In genomic region chr5:149749481-149750365, GRCh38 we compare ENCODE assay signal across 14 cellular contexts. TPM values are rescaled to one million over a fixed set of nuclear protein-coding genes. Genes with fewer than 3 reads are reported as not detected.
DNase-seq lines count a peak whose midpoint lies in the region; ATAC-seq, FAIRE-seq and TF ChIP-seq lines count a peak whose summit lies in the region.
"Had no signal": no experiment of that assay in that cellular context is flagged by ENCODE, and none has a peak within 500 bp of the region (broad histone marks: within the 10 kb centered on the region; RNA-seq: fewer than 3 reads in every experiment).

No MANE protein-coding gene starts in this region.

- FAIRE-seq in kidney (lab: Jason Lieb, UNC): no peak
- FAIRE-seq: pancreas, urothelium cell line had no signal

- no peaks in the 10 kb centered on the region for H3K27me3 ChIP-seq in ACC112 (ENCODE audit: insufficient read depth, low read length)
- H3K27me3 ChIP-seq in Karpas-422 (ENCODE audit: low read length): no peaks in the 10 kb centered on the region
- H3K27me3 ChIP-seq in liver (ENCODE audit: control insufficient read depth in 4 of 4, insufficient read depth in 4 of 4, low read length in 3 of 4): no peaks in the 10 kb centered on the region
- H3K27me3 ChIP-seq: BLaER1 treated with 17β-estradiol and CSF1 and Interleukin-3, amounts not matched to agents 10 nM and 100 nM; pancreas; SJCRH30 had no signal

- intact Hi-C loops in kidney (cut with DNase I): no loop called here

- TF ChIP-seq RAD21 in liver (IDR thresholded peaks at IDR 0.05): no peak

- no peaks in the 10 kb centered on the region for H3K36me3 ChIP-seq in ACC112 (ENCODE audit: insufficient read depth, low read length)
- no peaks in the 10 kb centered on the region for H3K36me3 ChIP-seq in Karpas-422 (ENCODE audit: insufficient read depth, low read length)
- H3K36me3 ChIP-seq in liver (ENCODE audit: control insufficient read depth in 4 of 4, insufficient read depth in 3 of 4, low read depth in 1 of 4, low read length in 3 of 4): no peaks in the 10 kb centered on the region
- H3K36me3 ChIP-seq in kidney (ENCODE audit: control insufficient read depth in 1 of 2, insufficient read depth in 2 of 2, low read length in 2 of 2): no peaks in the 10 kb centered on the region
- H3K36me3 ChIP-seq: pancreas, SJCRH30 had no signal

- WGBS in liver: 45% methylated on average over 8 of the region's 8 CpGs

- H3K27ac ChIP-seq in ACC112 (ENCODE audit: low read depth, low read length) (peak overlapping the region; percentile 39; the same call in 1 of the 2 replicates), Karpas-422 (ENCODE audit: low read length) (peak overlapping the region; percentile 36; the same call in 1 of the 2 replicates), liver (ENCODE audit: low read depth in 1 of 2, low read length in 2 of 2) (peak overlapping the region in 1 of 2 donors; percentile 46), kidney (ENCODE audit: low read depth in 2 of 2, low read length in 2 of 2) (no peak overlapping the region)
- H3K27ac ChIP-seq: pancreas, SJCRH30 had no signal

- H3K4me3 ChIP-seq in ACC112 (ENCODE audit: low read depth, low read length) (no peak overlapping the region), Karpas-422 (ENCODE audit: low read length) (no peak overlapping the region), liver (ENCODE audit: low read depth in 1 of 3, low read length in 3 of 3) (no peak overlapping the region), kidney (ENCODE audit: low read length in 2 of 2) (no peak overlapping the region)
- H3K4me3 ChIP-seq: BLaER1 treated with 17β-estradiol and CSF1 and Interleukin-3, amounts not matched to agents 10 nM and 100 nM; pancreas; SJCRH30 had no signal

- peaks cover 29% of the 10 kb centered on the region for H4K20me1 ChIP-seq in Karpas-422 (ENCODE audit: insufficient read depth, low read depth, low read length)

- ATAC-seq in HG02678 (IDR thresholded peaks at IDR 0.05; ENCODE audit: unreplicated experiment) (no peak), GM21737 (IDR thresholded peaks at IDR 0.05; ENCODE audit: unreplicated experiment) (no peak), GM19397 (IDR thresholded peaks at IDR 0.05; ENCODE audit: unreplicated experiment) (no peak)

- peaks cover 19% of the 10 kb centered on the region for H3K4me1 ChIP-seq in ACC112 (ENCODE audit: control insufficient read depth, insufficient read depth, low read length, unreplicated experiment)
- peaks cover 74% of the 10 kb centered on the region for H3K4me1 ChIP-seq in Karpas-422 (ENCODE audit: low read length)
- H3K4me1 ChIP-seq in liver (ENCODE audit: control insufficient read depth in 4 of 4, insufficient read depth in 4 of 4, low read length in 3 of 4): peaks cover 15 to 31% (median 18%) of the 10 kb centered on the region in 4 donors
- peaks cover 4 to 14% of the 10 kb centered on the region in 2 donors for H3K4me1 ChIP-seq in kidney (ENCODE audit: control insufficient read depth in 1 of 2, insufficient read depth in 1 of 2, low read depth in 1 of 2, low read length in 2 of 2)
- H3K4me1 ChIP-seq: pancreas had no signal

- TF ChIP-seq CTCF in liver (IDR thresholded peaks at IDR 0.05; ENCODE audit: low read depth, low read length, missing input control) (no peak), kidney (IDR thresholded peaks at IDR 0.05; ENCODE audit: borderline replicate concordance, extremely low read depth, insufficient read depth) (no peak)

- no peak overlapping the region for H3K4me2 ChIP-seq in Karpas-422 (ENCODE audit: low read depth, low read length, poor library complexity, severe bottlenecking)

- H3K9ac ChIP-seq in Karpas-422 (ENCODE audit: low read length) (no peak overlapping the region), liver (ENCODE audit: low read depth in 1 of 2, low read length in 2 of 2) (no peak overlapping the region), kidney (ENCODE audit: low read length in 2 of 2) (no peak overlapping the region)
- H3K9ac ChIP-seq: BLaER1 treated with 17β-estradiol and CSF1 and Interleukin-3, amounts not matched to agents 10 nM and 100 nM had no signal

- no peaks in the 10 kb centered on the region for H3K9me2 ChIP-seq in Karpas-422 (replicated peaks; ENCODE audit: insufficient read depth, low read length)

- H3K9me3 ChIP-seq in Karpas-422 (ENCODE audit: low read length) (no peaks in the 10 kb centered on the region), liver (ENCODE audit: control insufficient read depth in 4 of 4, low read length in 3 of 4) (no peaks in the 10 kb centered on the region), kidney (ENCODE audit: control insufficient read depth in 1 of 2, low read length in 2 of 2) (no peaks in the 10 kb centered on the region)
- H3K9me3 ChIP-seq: BLaER1 treated with 17β-estradiol and CSF1 and Interleukin-3, amounts not matched to agents 10 nM and 100 nM; pancreas; SJCRH30 had no signal

- DNase-seq in Karpas-422 (no peak), amniotic epithelial cell (ENCODE audit: low read depth) (peak; percentile 85), kidney (no peak)
- DNase-seq: activated CD4-positive, alpha-beta T cell treated with anti-CD3 and anti-CD28 coated beads, Interleukin-2, amount 50 U/mL, for 1 hour; activated naive CD8-positive, alpha-beta T cell treated with anti-CD3 and anti-CD28 coated beads, Interleukin-2, amount 10 ng/mL, durations not matched to agents 7 days and 5 days; pancreas had no signal

- no peaks in the 10 kb centered on the region for H3K79me2 ChIP-seq in ACC112 (ENCODE audit: control insufficient read depth, insufficient read depth, low read length, unreplicated experiment)
- H3K79me2 ChIP-seq in Karpas-422 (ENCODE audit: low read length): peaks cover 98% of the 10 kb centered on the region

- no peak overlapping the region for H2AFZ ChIP-seq in ACC112 (ENCODE audit: low read length, unreplicated experiment)
- no peak overlapping the region for H2AFZ ChIP-seq in Karpas-422 (ENCODE audit: low read length)

TF ChIP-seq in liver, 16 proteins besides CTCF, POLR2A, EP300 and RAD21 (continues in another document):
- TF ChIP-seq EGR1 (IDR thresholded peaks at IDR 0.05; ENCODE audit: low read depth in 2 of 2): peak in 1 of 2 donors; percentile 34
- no peak for TF ChIP-seq HNF4G (IDR thresholded peaks at IDR 0.05)
- no peak for TF ChIP-seq ATF3 (IDR thresholded peaks at IDR 0.05)
- TF ChIP-seq ZBTB33 (IDR thresholded peaks at IDR 0.05): no peak
- peak in 1 of 2 donors; percentile 50 for TF ChIP-seq JUND (IDR thresholded peaks at IDR 0.05)
- TF ChIP-seq YY1 (IDR thresholded peaks at IDR 0.05): peak; percentile 56
- TF ChIP-seq HNF4A (conservative IDR thresholded peaks at IDR 0.05): peak; percentile 22 to 57
- no peak for TF ChIP-seq NR2F2 (IDR thresholded peaks at IDR 0.05)
- no peak for TF ChIP-seq FOXA1 (IDR thresholded peaks at IDR 0.05)
- TF ChIP-seq FOXA2 (IDR thresholded peaks at IDR 0.05): no peak
- no peak for TF ChIP-seq GABPA (IDR thresholded peaks at IDR 0.05 in 1 of 2, conservative IDR thresholded peaks at IDR 0.05 in 1 of 2)
- TF ChIP-seq MAX (IDR thresholded peaks at IDR 0.05): no peak
- TF ChIP-seq TAF1 (conservative IDR thresholded peaks at IDR 0.05): no peak
- TF ChIP-seq SP1 (IDR thresholded peaks at IDR 0.05): no peak
- TF ChIP-seq RXRA (IDR thresholded peaks at IDR 0.05): peak in 1 of 2 donors; percentile 48

RNA-seq across cellular contexts. Expression of gene PPARGC1B, which starts 19.6 kb away (rescaled TPM):
- 6.1 and 7.0 TPM in 2 replicates for total RNA-seq in Karpas-422 (2014; rRNA removed; shearing (Covaris generic); ENCODE audit: low replicate concordance)
- total RNA-seq in liver: 1 to 10 TPM in 1 of 2 donors, under 1 TPM in 1; 0.70 to 3.0 TPM
- polyA plus RNA-seq in liver: 1 to 10 TPM in 1 of 2 donors, under 1 TPM in 1; 0.97 to 3.5 TPM
- total RNA-seq in kidney: 3.3 TPM
- polyA plus RNA-seq in kidney (ENCODE audit: insufficient read depth, low read depth, low replicate concordance): 0.77 TPM

Comparison
In these comparisons a context has a peak if more than half of its experiments do, and no peak if none do; other contexts are left out.
1. H3K27ac ChIP-seq: peak in ACC112 (single experiment) and Karpas-422 (single experiment); none in kidney (0 of 2).